Comparison of ENCODE assay signal across 1 cellular context in the genomic region with DNA sequence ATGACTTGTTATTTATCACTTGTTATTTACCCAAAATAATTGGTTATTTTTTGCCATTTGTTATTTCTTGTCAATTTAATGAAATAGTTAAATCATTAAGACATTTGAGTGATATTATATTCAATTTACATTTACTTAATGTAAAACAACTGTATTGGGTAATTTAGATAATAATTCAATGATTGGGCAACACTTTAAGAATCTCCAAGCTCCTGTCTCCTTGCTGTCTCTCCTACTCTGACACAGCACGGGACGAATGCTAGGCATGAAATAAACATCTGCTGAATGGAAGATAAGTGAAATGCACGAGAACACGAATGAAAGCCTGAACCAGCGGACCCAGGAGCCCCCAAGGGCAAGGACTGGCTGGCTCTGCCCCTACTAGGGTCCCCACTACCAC.
A peak's percentile ranks its signal among the peaks of the same experiment; 100 is the strongest.
TF ChIP-seq lines count a peak whose summit lies in the region.

No MANE protein-coding gene starts in this region.

TF ChIP-seq in HepG2, 621 proteins besides CTCF, POLR2A, EP300 and RAD21:
- no peak for TF ChIP-seq STAT5B (CRISPR knock-in tag; IDR thresholded peaks at IDR 0.05)
- TF ChIP-seq CEBPB (IDR thresholded peaks at IDR 0.05; ENCODE audit: borderline replicate concordance, low read depth, low read length) = 0 out of 2 replicates have a peak, but pooled peaks have one; percentile 14
